27 cellular contexts compared by ENCODE assay signal in genomic region chr15:45970542-45970941, GRCh38.
"Had no signal": no experiment of that assay in that cellular context is flagged by ENCODE, and none has a peak within 500 bp of the region (broad histone marks: within the 10 kb centered on the region; RNA-seq: fewer than 3 reads in every experiment).

No MANE protein-coding gene starts in this region.

- H3K27me3 ChIP-seq: esophagus muscularis mucosa, foreskin keratinocyte, gastroesophageal sphincter, heart left ventricle, hepatocyte, neural progenitor cell, suprapubic skin, transverse colon, upper lobe of right lung, uterus had no signal

- H3K4me3 Mint-ChIP-seq: dendritic cell treated with granulocyte-macrophage colony-stimulating factor and Interleukin-4, amounts not matched to agents 40 ng/mL and 50 ng/mL, for 4 days; memory B cell; nephron; neural progenitor cell; stimulated activated naive CD8-positive, alpha-beta T cell treated with anti-CD3 and anti-CD28 coated beads, Interleukin-15, amount 100 ng/mL, for 72 hours had no signal

- ATAC-seq: foreskin keratinocyte; gastroesophageal sphincter; heart left ventricle; left lobe of liver; sciatic nerve; stimulated activated naive CD8-positive, alpha-beta T cell treated with anti-CD3 and anti-CD28 coated beads, Interleukin-15, amount 100 ng/mL, for 72 hours; upper lobe of right lung had no signal

- H3K9me3 Mint-ChIP-seq: memory B cell, neural progenitor cell had no signal

- H3K27ac ChIP-seq: esophagus muscularis mucosa, foreskin keratinocyte, gastroesophageal sphincter, heart left ventricle, hepatocyte, neural progenitor cell, parathyroid adenoma, suprapubic skin, transverse colon, upper lobe of right lung, uterus had no signal

- H3K36me3 Mint-ChIP-seq: memory B cell, neural progenitor cell had no signal

- H3K4me2 ChIP-seq: hepatocyte, neural progenitor cell, smooth muscle cell had no signal

- H2AFZ ChIP-seq: hepatocyte, neural progenitor cell, parathyroid adenoma had no signal

- H3K79me2 ChIP-seq: hepatocyte, parathyroid adenoma had no signal

- H3K4me1 ChIP-seq: esophagus muscularis mucosa, foreskin keratinocyte, gastroesophageal sphincter, heart left ventricle, neural progenitor cell, parathyroid adenoma, suprapubic skin, transverse colon, upper lobe of right lung, uterus had no signal

- H3K4me1 Mint-ChIP-seq: memory B cell; nephron; neural progenitor cell; stimulated activated naive CD8-positive, alpha-beta T cell treated with anti-CD3 and anti-CD28 coated beads, Interleukin-15, amount 100 ng/mL, for 72 hours had no signal

- DNase-seq: effector memory CD4-positive, alpha-beta T cell; foreskin keratinocyte; heart left ventricle; kidney; stimulated activated CD4-positive, alpha-beta T cell treated with anti-CD3 and anti-CD28 coated beads, Interleukin-12 subunit alpha, Interleukin-12 subunit beta, amount 100 ng/mL, for 4 hours; stimulated activated CD4-positive, alpha-beta T cell treated with anti-CD3 and anti-CD28 coated beads, Interleukin-1b, Interleukin-23, amount 100 ng/mL, for 48 hours; stimulated activated CD4-positive, alpha-beta T cell treated with anti-CD3 and anti-CD28 coated beads, Interleukin-4, amount 100 ng/mL, for 1 hour; stimulated activated CD8-positive, alpha-beta memory T cell treated with anti-CD3 and anti-CD28 coated beads, Interleukin-4, amount 100 ng/mL, for 48 hours; stimulated activated naive CD4-positive, alpha-beta T cell; stimulated activated naive CD8-positive, alpha-beta T cell treated with anti-CD3 and anti-CD28 coated beads, Interleukin-15, amount 100 ng/mL, for 72 hours; transverse colon; upper lobe of right lung; uterus had no signal

- H3K9ac ChIP-seq: neural progenitor cell, parathyroid adenoma had no signal

- H3K27ac Mint-ChIP-seq: dendritic cell treated with granulocyte-macrophage colony-stimulating factor and Interleukin-4, amounts not matched to agents 40 ng/mL and 50 ng/mL, for 4 days; memory B cell; nephron; neural progenitor cell; progenitor cell of endocrine pancreas had no signal

- H3K27me3 Mint-ChIP-seq: dendritic cell treated with granulocyte-macrophage colony-stimulating factor and Interleukin-4, amounts not matched to agents 40 ng/mL and 50 ng/mL, for 4 days; memory B cell; progenitor cell of endocrine pancreas; stimulated activated naive CD8-positive, alpha-beta T cell treated with anti-CD3 and anti-CD28 coated beads, Interleukin-15, amount 100 ng/mL, for 72 hours had no signal

- H3K4me3 ChIP-seq: esophagus muscularis mucosa, gastroesophageal sphincter, heart left ventricle, hepatocyte, lung, neural progenitor cell, smooth muscle cell, suprapubic skin, transverse colon, upper lobe of right lung, uterus had no signal
